Comparison of ENCODE assay signal across 8 cellular contexts in genomic region chr17:75877752-75878173, GRCh38. TPM values are rescaled to one million over a fixed set of nuclear protein-coding genes. Genes with fewer than 3 reads are reported as not detected.
DNase-seq lines count a peak whose midpoint lies in the region; ATAC-seq, FAIRE-seq and TF ChIP-seq lines count a peak whose summit lies in the region.

No MANE protein-coding gene starts in this region.

- no peak for FAIRE-seq in frontal cortex (lab: Jason Lieb, UNC)

- ATAC-seq in upper lobe of left lung (ENCODE audit: low FRiP score in 2 of 2) (peak; percentile 77 to 83), HG02852 (IDR thresholded peaks at IDR 0.05; ENCODE audit: unreplicated experiment) (no peak)

- peak overlapping the region; percentile 91 to 95 (median 94) for H3K27ac ChIP-seq in upper lobe of left lung

- H3K27me3 ChIP-seq in upper lobe of left lung: peaks cover 0 to 3% (median 0%) of the 10 kb centered on the region in 4 donors

- no peaks in the 10 kb centered on the region for H3K9me3 ChIP-seq in upper lobe of left lung

- DNase-seq in HK-2 (ENCODE audit: unreplicated experiment) (peak; percentile 79), RPMI7951 (ENCODE audit: low read depth) (peak; percentile 68), frontal cortex (ENCODE audit: low spot score in 2 of 2) (peak; percentile 72 to 73), nucleus accumbens (lab: John Stamatoyannopoulos, UW) (peak in 34 of 56 donors; percentile 23 to 74 (median 52)), upper lobe of left lung (peak; percentile 71 to 95)
- DNase-seq in activated naive CD4-positive, alpha-beta T cell (lab: John Stamatoyannopoulos, UW): peak; percentile 27 to 69 (median 36)

- TF ChIP-seq CTCF in GM12873 (IDR thresholded peaks at IDR 0.05; ENCODE audit: insufficient read depth, low read depth, low read length, missing control alignments) (peak; percentile 61), upper lobe of left lung (IDR thresholded peaks at IDR 0.05) (peak; percentile 36 to 87 (median 76))

- H3K4me3 ChIP-seq in upper lobe of left lung: peak overlapping the region; percentile 65 to 80 (median 70)

- TF ChIP-seq EP300 in upper lobe of left lung (IDR thresholded peaks at IDR 0.05): no peak

- H3K4me1 ChIP-seq in upper lobe of left lung: peaks cover 49 to 61% (median 54%) of the 10 kb centered on the region in 4 donors

- peak in 1 of 4 donors; percentile 14 for TF ChIP-seq POLR2A in upper lobe of left lung (IDR thresholded peaks at IDR 0.05)

- H3K36me3 ChIP-seq in upper lobe of left lung: peaks cover 0 to 24% (median 10%) of the 10 kb centered on the region in 4 donors

- whole genome bisulfite sequencing in upper lobe of left lung, 2 donors: 0% methylated on average over 10 of the region's 56 CpGs; no CpG with 5 or more reads in 1 of the 2 donors

RNA-seq across cellular contexts. Expression of gene TRIM47, which starts 0.6 kb away (rescaled TPM):
- total RNA-seq in RPMI7951 (2014; rRNA removed; shearing (Covaris generic)): 13.6 and 15.9 TPM in 2 replicates
- total RNA-seq in frontal cortex: 13.9 TPM
- 10 to 100 TPM; 20.1 to 55.6 (median 33.3) TPM for total RNA-seq in upper lobe of left lung

RNA-seq across cellular contexts. Expression of gene TRIM65, which starts 19.0 kb away (rescaled TPM):
- 8.5 and 14.4 TPM in 2 replicates for total RNA-seq in RPMI7951 (2014; rRNA removed; shearing (Covaris generic))
- total RNA-seq in frontal cortex (11.8 TPM), upper lobe of left lung (10 to 100 TPM; 23.4 to 35.1 (median 28.2) TPM)

RNA-seq across cellular contexts. Expression of gene WBP2, which starts 22.6 kb away (rescaled TPM):
- total RNA-seq in RPMI7951 (2014; rRNA removed; shearing (Covaris generic)): 21.9 and 24.9 TPM in 2 replicates
- 22.0 TPM for total RNA-seq in frontal cortex
- total RNA-seq in upper lobe of left lung: 100 to 1,000 TPM in 2 of 6 donors, 10 to 100 TPM in 4; 70.1 to 183 (median 87.8) TPM

RNA-seq across cellular contexts. Expression of gene MRPL38, which starts 26.9 kb away (rescaled TPM):
- 25.4 and 36.3 TPM in 2 replicates for total RNA-seq in RPMI7951 (2014; rRNA removed; shearing (Covaris generic))
- total RNA-seq in frontal cortex: 32.2 TPM
- 100 to 1,000 TPM in 1 of 6 donors, 10 to 100 TPM in 5; 35.4 to 115 (median 77.0) TPM for total RNA-seq in upper lobe of left lung

RNA-seq across cellular contexts. Expression of gene UNC13D, which starts 33.6 kb away (rescaled TPM):
- 0.78 TPM in 1 of 2 replicates, not detected in the other for total RNA-seq in RPMI7951 (2014; rRNA removed; shearing (Covaris generic))
- total RNA-seq in frontal cortex (0.41 TPM), upper lobe of left lung (100 to 1,000 TPM in 4 of 6 donors, 10 to 100 TPM in 2; 38.0 to 243 (median 123) TPM)
